ENCODE assay signal across 2 cellular contexts in the genomic region with DNA sequence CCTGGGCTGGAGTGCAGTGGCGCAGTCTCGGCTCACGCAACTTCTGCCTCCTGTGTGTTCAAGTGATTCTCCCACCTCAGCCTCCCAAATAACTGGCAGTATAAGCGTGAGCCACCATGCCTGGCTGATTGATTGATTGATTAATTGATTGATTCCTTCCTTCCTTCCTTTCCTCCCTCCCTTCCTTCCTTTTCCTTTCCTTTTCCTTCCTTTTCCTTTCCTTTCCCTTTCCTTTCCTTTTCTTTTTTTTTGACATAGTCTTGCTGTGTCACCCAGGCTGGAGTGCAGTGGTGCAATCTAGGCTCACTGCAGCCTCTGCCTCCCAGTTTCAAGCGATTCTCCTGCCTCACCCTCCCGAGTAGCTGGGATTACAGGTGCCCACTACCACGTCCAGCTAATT.
TF ChIP-seq lines count a peak whose summit lies in the region.

No MANE protein-coding gene starts in this region.

TF ChIP-seq in HEK293T, 16 proteins besides CTCF, POLR2A, EP300 and RAD21:
- TF ChIP-seq, protein P1, sequence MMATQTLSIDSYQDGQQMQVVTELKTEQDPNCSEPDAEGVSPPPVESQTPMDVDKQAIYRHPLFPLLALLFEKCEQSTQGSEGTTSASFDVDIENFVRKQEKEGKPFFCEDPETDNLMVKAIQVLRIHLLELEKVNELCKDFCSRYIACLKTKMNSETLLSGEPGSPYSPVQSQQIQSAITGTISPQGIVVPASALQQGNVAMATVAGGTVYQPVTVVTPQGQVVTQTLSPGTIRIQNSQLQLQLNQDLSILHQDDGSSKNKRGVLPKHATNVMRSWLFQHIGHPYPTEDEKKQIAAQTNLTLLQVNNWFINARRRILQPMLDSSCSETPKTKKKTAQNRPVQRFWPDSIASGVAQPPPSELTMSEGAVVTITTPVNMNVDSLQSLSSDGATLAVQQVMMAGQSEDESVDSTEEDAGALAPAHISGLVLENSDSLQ (IDR thresholded peaks at IDR 0.05), result 0 out of 2 replicates have a peak, but pooled peaks have one; percentile 7

TF ChIP-seq in K562, 482 proteins besides CTCF, POLR2A, EP300 and RAD21:
- TF ChIP-seq, protein P2, sequence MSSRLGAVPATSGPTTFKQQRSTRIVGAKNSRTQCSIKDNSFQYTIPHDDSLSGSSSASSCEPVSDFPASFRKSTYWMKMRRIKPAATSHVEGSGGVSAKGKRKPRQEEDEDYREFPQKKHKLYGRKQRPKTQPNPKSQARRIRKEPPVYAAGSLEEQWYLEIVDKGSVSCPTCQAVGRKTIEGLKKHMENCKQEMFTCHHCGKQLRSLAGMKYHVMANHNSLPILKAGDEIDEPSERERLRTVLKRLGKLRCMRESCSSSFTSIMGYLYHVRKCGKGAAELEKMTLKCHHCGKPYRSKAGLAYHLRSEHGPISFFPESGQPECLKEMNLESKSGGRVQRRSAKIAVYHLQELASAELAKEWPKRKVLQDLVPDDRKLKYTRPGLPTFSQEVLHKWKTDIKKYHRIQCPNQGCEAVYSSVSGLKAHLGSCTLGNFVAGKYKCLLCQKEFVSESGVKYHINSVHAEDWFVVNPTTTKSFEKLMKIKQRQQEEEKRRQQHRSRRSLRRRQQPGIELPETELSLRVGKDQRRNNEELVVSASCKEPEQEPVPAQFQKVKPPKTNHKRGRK (tag; IDR thresholded peaks at IDR 0.05), result peak; percentile 11; the same call in 1 of the 2 replicates
TF ChIP-seq in K562: peak in this region for 1; not testable (repeated sequence) for 481.
